8 cellular contexts compared by ENCODE assay signal in genomic region chr19:571127-571974, GRCh38. TPM values are rescaled to one million over a fixed set of nuclear protein-coding genes. Genes with fewer than 3 reads are reported as not detected.
A peak's percentile ranks its signal among the peaks of the same experiment; 100 is the strongest.
DNase-seq lines count a peak whose midpoint lies in the region; ATAC-seq lines count a peak whose summit lies in the region.

No MANE protein-coding gene starts in this region.

- no peaks in the 10 kb centered on the region for H3K36me3 Mint-ChIP-seq in T-helper 17 cell (ENCODE audit: low read depth)
- H3K36me3 Mint-ChIP-seq in memory B cell: peaks cover 2% of the 10 kb centered on the region

- H3K4me3 Mint-ChIP-seq in T-helper 17 cell: peak overlapping the region; percentile 94
- H3K4me3 Mint-ChIP-seq in memory B cell: peak overlapping the region; percentile 96

- H3K9me3 ChIP-seq in T-helper 17 cell (ENCODE audit: control insufficient read depth, low read length, poor library complexity, severe bottlenecking): no peaks in the 10 kb centered on the region

- ATAC-seq in T-helper 17 cell (peak; percentile 28), memory B cell (ENCODE audit: low read depth) (peak; percentile 17), GM21619 (IDR thresholded peaks at IDR 0.05; ENCODE audit: unreplicated experiment) (no peak)

- H3K27ac ChIP-seq in substantia nigra (ENCODE audit: low read depth, low read length, poor library complexity, severe bottlenecking): peak overlapping the region; percentile 58

- peak overlapping the region; percentile 99 for H3K27ac Mint-ChIP-seq in T-helper 17 cell
- peak overlapping the region; percentile 90 for H3K27ac Mint-ChIP-seq in memory B cell

- no peaks in the 10 kb centered on the region for H3K27me3 Mint-ChIP-seq in T-helper 17 cell
- H3K27me3 Mint-ChIP-seq in memory B cell: no peaks in the 10 kb centered on the region

- peaks cover 29% of the 10 kb centered on the region for H3K4me1 Mint-ChIP-seq in T-helper 17 cell
- peaks cover 22% of the 10 kb centered on the region for H3K4me1 Mint-ChIP-seq in memory B cell

- H3K9me3 Mint-ChIP-seq in memory B cell: no peaks in the 10 kb centered on the region

- peak; percentile 83 for DNase-seq in activated effector memory CD4-positive, alpha-beta T cell treated with anti-CD3 and anti-CD28 coated beads, Interleukin-2, amount 50 U/mL, for 16 hours
- DNase-seq in activated effector memory CD4-positive, alpha-beta T cell treated with Interleukin-2 at 50 U/mL for 16 hours: no peak
- DNase-seq in NCI-H1417 (lab: John Stamatoyannopoulos, UW): peak; percentile 76 to 95 (median 90)
- DNase-seq in T-helper 17 cell: peak; percentile 30 to 55 (median 39)
- peak; percentile 61 for DNase-seq in dermis blood vessel endothelial cell
- peak in 1 of 2 donors; percentile 32 for DNase-seq in memory B cell (ENCODE audit: low spot score in 2 of 2)
- peak in 2 of 49 donors; percentile 21 to 40 for DNase-seq in substantia nigra (lab: John Stamatoyannopoulos, UW)

RNA-seq across cellular contexts. Expression of gene BSG, which starts 1.0 kb away (rescaled TPM):
- 100 to 1,000 TPM; 152 to 165 TPM for total RNA-seq in T-helper 17 cell
- total RNA-seq in dermis blood vessel endothelial cell: 356 and 480 TPM in 2 replicates

RNA-seq across cellular contexts. Expression of gene HCN2, which starts 18.3 kb away (rescaled TPM):
- total RNA-seq in T-helper 17 cell (1 to 10 TPM; 1.1 to 3.0 TPM), dermis blood vessel endothelial cell (0.34 and 0.70 TPM in 2 replicates)

RNA-seq across cellular contexts. Expression of gene GZMM, which starts 27.5 kb away (rescaled TPM):
- total RNA-seq in T-helper 17 cell (10 to 100 TPM; 43.8 to 45.6 TPM), dermis blood vessel endothelial cell (not detected in 2 replicates)

RNA-seq across cellular contexts. Expression of gene CDC34, which starts 39.8 kb away (rescaled TPM):
- total RNA-seq in T-helper 17 cell (10 to 100 TPM; 36.2 to 42.0 TPM), dermis blood vessel endothelial cell (111 and 112 TPM in 2 replicates)

Comparison
In these comparisons a context has a peak if more than half of its experiments do, and no peak if none do; other contexts are left out.
1. RNA of gene GZMM, which starts 27.5 kb away (total RNA-seq): 43.8 to 45.6 TPM in T-helper 17 cell; not detected in dermis blood vessel endothelial cell; every median in the first group is over 10 times any median in the second.